In the genomic region with DNA sequence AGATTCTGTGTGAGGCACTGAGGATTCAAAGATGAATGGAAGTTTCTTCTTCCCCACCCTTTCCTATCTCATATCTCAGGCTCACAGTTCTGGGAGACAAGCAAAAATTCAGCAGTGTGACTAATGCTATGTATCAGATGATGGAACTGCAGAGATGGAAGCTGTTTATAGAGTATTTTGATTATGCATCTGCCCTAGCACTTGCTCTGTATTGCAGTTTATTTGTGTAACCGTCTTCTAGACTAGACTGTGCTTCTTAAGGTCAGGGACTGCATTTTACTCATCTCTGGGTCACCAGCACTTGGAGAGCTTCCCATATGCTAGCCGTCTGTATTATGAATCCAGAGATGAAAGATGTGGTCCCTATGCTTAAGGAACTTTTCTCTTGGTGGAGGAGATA, we compare ENCODE assay signal across 1 cellular context.
TF ChIP-seq lines count a peak whose summit lies in the region.

No MANE protein-coding gene starts in this region.

TF ChIP-seq in HepG2, 621 proteins besides CTCF, POLR2A, EP300 and RAD21:
- TF ChIP-seq, protein P1, sequence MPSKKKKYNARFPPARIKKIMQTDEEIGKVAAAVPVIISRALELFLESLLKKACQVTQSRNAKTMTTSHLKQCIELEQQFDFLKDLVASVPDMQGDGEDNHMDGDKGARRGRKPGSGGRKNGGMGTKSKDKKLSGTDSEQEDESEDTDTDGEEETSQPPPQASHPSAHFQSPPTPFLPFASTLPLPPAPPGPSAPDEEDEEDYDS (CRISPR knock-in tag; IDR thresholded peaks at IDR 0.05) = no peak
- TF ChIP-seq ZSCAN31 (CRISPR knock-in tag; IDR thresholded peaks at IDR 0.05; ENCODE audit: low read depth) (no peak), KDM4B (CRISPR knock-in tag; IDR thresholded peaks at IDR 0.05) (no peak), TAF15 (IDR thresholded peaks at IDR 0.05; ENCODE audit: low read depth, low read length, poor library complexity, severe bottlenecking) (no peak), CENPT (CRISPR knock-in tag; IDR thresholded peaks at IDR 0.05; ENCODE audit: low read depth) (no peak), HHEX (CRISPR knock-in tag; IDR thresholded peaks at IDR 0.05) (no peak), SRSF9 (IDR thresholded peaks at IDR 0.05; ENCODE audit: borderline replicate concordance, insufficient read depth, low read depth, low read length, poor library complexity, severe bottlenecking) (no peak), MBD4 (IDR thresholded peaks at IDR 0.05; ENCODE audit: borderline replicate concordance, low read length) (no peak), ISL2 (CRISPR knock-in tag; IDR thresholded peaks at IDR 0.05) (no peak), FLYWCH1 (CRISPR knock-in tag; IDR thresholded peaks at IDR 0.05) (no peak), NFYC (CRISPR knock-in tag; IDR thresholded peaks at IDR 0.05) (no peak), ZNF432 (CRISPR knock-in tag; IDR thresholded peaks at IDR 0.05; ENCODE audit: borderline replicate concordance) (no peak)
- TF ChIP-seq, protein P2, sequence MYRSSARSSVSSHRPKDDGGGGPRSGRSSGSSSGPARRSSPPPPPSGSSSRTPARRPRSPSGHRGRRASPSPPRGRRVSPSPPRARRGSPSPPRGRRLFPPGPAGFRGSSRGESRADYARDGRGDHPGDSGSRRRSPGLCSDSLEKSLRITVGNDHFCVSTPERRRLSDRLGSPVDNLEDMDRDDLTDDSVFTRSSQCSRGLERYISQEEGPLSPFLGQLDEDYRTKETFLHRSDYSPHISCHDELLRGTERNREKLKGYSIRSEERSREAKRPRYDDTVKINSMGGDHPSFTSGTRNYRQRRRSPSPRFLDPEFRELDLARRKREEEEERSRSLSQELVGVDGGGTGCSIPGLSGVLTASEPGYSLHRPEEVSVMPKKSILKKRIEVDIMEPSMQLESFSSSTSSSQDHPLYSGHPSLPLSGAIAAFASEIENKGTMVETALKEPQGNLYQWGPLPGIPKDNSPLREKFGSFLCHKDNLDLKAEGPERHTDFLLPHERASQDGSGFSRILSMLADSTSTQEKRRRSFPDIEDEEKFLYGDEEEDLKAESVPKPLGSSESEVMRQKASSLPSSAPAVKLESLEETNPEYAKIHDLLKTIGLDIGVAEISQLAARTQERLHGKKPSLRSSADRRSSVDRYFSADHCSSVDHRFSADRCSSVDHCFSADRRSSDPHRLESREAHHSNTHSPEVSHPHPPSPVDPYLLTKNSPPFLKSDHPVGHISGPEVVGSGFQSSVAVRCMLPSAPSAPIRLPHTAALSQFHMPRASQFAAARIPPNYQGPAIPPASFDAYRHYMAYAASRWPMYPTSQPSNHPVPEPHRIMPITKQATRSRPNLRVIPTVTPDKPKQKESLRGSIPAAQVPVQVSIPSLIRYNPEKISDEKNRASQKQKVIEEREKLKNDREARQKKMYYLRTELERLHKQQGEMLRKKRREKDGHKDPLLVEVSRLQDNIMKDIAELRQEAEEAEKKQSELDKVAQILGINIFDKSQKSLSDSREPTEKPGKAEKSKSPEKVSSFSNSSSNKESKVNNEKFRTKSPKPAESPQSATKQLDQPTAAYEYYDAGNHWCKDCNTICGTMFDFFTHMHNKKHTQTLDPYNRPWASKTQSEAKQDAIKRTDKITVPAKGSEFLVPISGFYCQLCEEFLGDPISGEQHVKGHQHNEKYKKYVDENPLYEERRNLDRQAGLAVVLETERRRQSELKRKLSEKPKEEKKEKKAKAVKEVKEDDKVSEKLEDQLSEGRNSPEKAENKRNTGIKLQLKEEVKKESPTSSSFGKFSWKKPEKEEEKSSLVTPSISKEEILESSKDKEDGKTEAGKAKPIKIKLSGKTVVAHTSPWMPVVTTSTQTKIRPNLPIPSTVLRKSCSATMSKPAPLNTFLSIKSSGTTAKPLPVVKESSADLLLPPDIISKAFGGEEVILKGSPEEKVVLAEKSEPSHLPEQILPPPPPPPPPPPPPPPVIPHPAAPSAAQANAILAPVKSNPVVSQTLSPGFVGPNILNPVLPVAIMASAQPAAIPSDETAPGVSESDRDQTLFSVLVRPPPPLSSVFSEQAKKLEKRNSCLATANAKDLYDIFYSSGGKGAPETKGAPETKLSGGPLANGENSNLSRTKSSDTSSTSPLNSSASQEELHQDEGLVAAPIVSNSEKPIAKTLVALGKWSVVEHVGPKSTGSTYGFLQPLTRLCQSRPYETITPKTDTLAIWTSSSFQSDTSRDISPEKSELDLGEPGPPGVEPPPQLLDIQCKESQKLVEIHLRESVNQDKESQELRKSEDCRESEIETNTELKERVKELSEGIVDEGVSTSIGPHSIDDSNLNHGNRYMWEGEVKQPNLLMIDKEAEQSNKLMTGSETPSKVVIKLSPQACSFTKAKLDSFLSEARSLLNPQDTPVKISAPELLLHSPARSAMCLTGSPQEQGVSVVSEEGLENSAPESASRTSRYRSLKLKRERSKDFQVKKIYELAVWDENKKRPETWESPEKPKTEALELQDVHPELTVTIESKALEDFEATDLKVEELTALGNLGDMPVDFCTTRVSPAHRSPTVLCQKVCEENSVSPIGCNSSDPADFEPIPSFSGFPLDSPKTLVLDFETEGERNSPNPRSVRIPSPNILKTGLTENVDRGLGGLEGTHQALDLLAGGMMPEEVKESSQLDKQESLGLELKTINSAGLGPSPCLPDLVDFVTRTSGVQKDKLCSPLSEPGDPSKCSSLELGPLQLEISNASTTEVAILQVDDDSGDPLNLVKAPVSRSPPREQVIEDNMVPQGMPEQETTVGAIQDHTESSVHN (CRISPR knock-in tag; IDR thresholded peaks at IDR 0.05) = no peak
- TF ChIP-seq, protein P3, sequence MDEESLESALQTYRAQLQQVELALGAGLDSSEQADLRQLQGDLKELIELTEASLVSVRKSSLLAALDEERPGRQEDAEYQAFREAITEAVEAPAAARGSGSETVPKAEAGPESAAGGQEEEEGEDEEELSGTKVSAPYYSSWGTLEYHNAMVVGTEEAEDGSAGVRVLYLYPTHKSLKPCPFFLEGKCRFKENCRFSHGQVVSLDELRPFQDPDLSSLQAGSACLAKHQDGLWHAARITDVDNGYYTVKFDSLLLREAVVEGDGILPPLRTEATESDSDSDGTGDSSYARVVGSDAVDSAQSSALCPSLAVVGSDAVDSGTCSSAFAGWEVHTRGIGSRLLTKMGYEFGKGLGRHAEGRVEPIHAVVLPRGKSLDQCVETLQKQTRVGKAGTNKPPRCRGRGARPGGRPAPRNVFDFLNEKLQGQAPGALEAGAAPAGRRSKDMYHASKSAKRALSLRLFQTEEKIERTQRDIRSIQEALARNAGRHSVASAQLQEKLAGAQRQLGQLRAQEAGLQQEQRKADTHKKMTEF (CRISPR knock-in tag; IDR thresholded peaks at IDR 0.05) = no peak
- TF ChIP-seq, protein P4, sequence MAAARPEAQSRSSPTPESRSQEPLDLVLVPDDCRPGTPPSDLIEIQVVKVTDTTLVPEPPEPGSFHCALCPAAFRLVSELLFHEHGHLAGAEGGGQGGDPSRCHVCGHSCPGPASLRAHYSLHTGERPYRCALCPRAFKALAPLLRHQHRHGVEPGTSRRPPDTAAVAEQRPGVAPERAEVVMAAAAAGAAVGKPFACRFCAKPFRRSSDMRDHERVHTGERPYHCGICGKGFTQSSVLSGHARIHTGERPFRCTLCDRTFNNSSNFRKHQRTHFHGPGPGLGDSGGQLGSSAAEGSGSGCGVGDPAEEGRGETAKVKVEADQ (CRISPR knock-in tag; IDR thresholded peaks at IDR 0.05; ENCODE audit: borderline replicate concordance) = no peak
- TF ChIP-seq, protein P5, sequence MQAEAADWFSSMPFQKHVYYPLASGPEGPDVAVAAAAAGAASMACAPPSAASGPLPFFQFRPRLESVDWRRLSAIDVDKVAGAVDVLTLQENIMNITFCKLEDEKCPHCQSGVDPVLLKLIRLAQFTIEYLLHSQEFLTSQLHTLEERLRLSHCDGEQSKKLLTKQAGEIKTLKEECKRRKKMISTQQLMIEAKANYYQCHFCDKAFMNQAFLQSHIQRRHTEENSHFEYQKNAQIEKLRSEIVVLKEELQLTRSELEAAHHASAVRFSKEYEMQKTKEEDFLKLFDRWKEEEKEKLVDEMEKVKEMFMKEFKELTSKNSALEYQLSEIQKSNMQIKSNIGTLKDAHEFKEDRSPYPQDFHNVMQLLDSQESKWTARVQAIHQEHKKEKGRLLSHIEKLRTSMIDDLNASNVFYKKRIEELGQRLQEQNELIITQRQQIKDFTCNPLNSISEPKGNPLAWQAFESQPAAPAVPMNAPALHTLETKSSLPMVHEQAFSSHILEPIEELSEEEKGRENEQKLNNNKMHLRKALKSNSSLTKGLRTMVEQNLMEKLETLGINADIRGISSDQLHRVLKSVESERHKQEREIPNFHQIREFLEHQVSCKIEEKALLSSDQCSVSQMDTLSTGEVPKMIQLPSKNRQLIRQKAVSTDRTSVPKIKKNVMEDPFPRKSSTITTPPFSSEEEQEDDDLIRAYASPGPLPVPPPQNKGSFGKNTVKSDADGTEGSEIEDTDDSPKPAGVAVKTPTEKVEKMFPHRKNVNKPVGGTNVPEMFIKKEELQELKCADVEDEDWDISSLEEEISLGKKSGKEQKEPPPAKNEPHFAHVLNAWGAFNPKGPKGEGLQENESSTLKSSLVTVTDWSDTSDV (CRISPR knock-in tag; IDR thresholded peaks at IDR 0.05) = no peak
- TF ChIP-seq, protein P6, sequence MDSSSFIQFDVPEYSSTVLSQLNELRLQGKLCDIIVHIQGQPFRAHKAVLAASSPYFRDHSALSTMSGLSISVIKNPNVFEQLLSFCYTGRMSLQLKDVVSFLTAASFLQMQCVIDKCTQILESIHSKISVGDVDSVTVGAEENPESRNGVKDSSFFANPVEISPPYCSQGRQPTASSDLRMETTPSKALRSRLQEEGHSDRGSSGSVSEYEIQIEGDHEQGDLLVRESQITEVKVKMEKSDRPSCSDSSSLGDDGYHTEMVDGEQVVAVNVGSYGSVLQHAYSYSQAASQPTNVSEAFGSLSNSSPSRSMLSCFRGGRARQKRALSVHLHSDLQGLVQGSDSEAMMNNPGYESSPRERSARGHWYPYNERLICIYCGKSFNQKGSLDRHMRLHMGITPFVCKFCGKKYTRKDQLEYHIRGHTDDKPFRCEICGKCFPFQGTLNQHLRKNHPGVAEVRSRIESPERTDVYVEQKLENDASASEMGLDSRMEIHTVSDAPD (CRISPR knock-in tag; IDR thresholded peaks at IDR 0.05) = no peak
- TF ChIP-seq, protein P7, sequence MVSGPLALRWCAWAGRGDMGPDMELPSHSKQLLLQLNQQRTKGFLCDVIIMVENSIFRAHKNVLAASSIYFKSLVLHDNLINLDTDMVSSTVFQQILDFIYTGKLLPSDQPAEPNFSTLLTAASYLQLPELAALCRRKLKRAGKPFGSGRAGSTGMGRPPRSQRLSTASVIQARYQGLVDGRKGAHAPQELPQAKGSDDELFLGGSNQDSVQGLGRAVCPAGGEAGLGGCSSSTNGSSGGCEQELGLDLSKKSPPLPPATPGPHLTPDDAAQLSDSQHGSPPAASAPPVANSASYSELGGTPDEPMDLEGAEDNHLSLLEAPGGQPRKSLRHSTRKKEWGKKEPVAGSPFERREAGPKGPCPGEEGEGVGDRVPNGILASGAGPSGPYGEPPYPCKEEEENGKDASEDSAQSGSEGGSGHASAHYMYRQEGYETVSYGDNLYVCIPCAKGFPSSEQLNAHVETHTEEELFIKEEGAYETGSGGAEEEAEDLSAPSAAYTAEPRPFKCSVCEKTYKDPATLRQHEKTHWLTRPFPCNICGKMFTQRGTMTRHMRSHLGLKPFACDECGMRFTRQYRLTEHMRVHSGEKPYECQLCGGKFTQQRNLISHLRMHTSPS (CRISPR knock-in tag; IDR thresholded peaks at IDR 0.05; ENCODE audit: low read depth) = no peak
